In genomic region chr20:57061058-57061900, GRCh38 we compare ENCODE assay signal across 10 cellular contexts.
A peak's percentile ranks its signal among the peaks of the same experiment; 100 is the strongest.
DNase-seq lines count a peak whose midpoint lies in the region; ATAC-seq and TF ChIP-seq lines count a peak whose summit lies in the region.
"Had no signal": no experiment of that assay in that cellular context is flagged by ENCODE, and none has a peak within 500 bp of the region (broad histone marks: within the 10 kb centered on the region; RNA-seq: fewer than 3 reads in every experiment).

No MANE protein-coding gene starts in this region.

- intact Hi-C loops in CD14-positive monocyte (cut with micrococcal nuclease) = no loop called here

- ATAC-seq in HG03460 (IDR thresholded peaks at IDR 0.05; ENCODE audit: unreplicated experiment) (no peak), GM18502 (IDR thresholded peaks at IDR 0.05; ENCODE audit: poor library complexity, unreplicated experiment) (no peak)

- H3K4me3 Mint-ChIP-seq in CD14-positive monocyte = peak overlapping the region in 1 of 2 donors; percentile 14

- no peaks in the 10 kb centered on the region for H3K9me3 ChIP-seq in HAP-1
- H3K9me3 ChIP-seq: testis had no signal

- H3K27ac Mint-ChIP-seq in CD14-positive monocyte = no peak overlapping the region

- TF ChIP-seq CTCF in AG09319 (IDR thresholded peaks at IDR 0.05; ENCODE audit: low read depth, low read length) (peak; percentile 51), CD14-positive monocyte (IDR thresholded peaks at IDR 0.05) (no peak)

- H3K36me3 ChIP-seq in HAP-1 (replicated peaks) = no peaks in the 10 kb centered on the region

- peaks cover 8 to 30% (median 9%) of the 10 kb centered on the region in 3 donors for H3K27me3 Mint-ChIP-seq in CD14-positive monocyte (ENCODE audit: low read depth in 3 of 3)

- H3K4me1 ChIP-seq in HAP-1 = no peaks in the 10 kb centered on the region
- H3K4me1 ChIP-seq: testis had no signal

- peaks cover 0 to 2% (median 0%) of the 10 kb centered on the region in 7 donors for H3K9me3 Mint-ChIP-seq in CD14-positive monocyte

- H3K36me3 Mint-ChIP-seq in CD14-positive monocyte = no peaks in the 10 kb centered on the region

- H3K4me1 Mint-ChIP-seq in CD14-positive monocyte = no peaks in the 10 kb centered on the region

- in situ Hi-C loops in HAP-1 (cut with MboI; ENCODE audit: low sequenced_read_pairs) = no loop called here

- H3K27me3 ChIP-seq in HAP-1 (ENCODE audit: low read depth) = peaks cover 12% of the 10 kb centered on the region
- H3K27me3 ChIP-seq: testis had no signal

- DNase-seq in AG09319 (ENCODE audit: extremely low read depth, low read depth) (no peak), HAP-1 (ENCODE audit: low spot score in 2 of 2) (peak; percentile 42 to 75), SW480 (ENCODE audit: low spot score) (peak; percentile 39), islet precursor cell (peak; percentile 84), CD14-positive monocyte (ENCODE audit: low spot score) (no peak), activated gamma-delta T cell treated with Interleukin-2 at 50 U/mL for 16 hours (no peak)
- DNase-seq: activated CD4-positive, alpha-beta T cell treated with anti-CD3 and anti-CD28 coated beads, Interleukin-2, amount 50 U/mL, for 1 hour; testis had no signal

- H3K4me3 ChIP-seq in HAP-1 = no peak overlapping the region
- H3K4me3 ChIP-seq: testis had no signal

Comparison
In these comparisons a context has a peak if more than half of its experiments do, and no peak if none do; other contexts are left out.
1. DNase-seq: peak in HAP-1 (2 of 2), SW480 (single experiment) and islet precursor cell (single experiment); none in AG09319 (single experiment), CD14-positive monocyte (single experiment) and activated gamma-delta T cell treated with Interleukin-2 at 50 U/mL for 16 hours (single experiment).